In the genomic region with DNA sequence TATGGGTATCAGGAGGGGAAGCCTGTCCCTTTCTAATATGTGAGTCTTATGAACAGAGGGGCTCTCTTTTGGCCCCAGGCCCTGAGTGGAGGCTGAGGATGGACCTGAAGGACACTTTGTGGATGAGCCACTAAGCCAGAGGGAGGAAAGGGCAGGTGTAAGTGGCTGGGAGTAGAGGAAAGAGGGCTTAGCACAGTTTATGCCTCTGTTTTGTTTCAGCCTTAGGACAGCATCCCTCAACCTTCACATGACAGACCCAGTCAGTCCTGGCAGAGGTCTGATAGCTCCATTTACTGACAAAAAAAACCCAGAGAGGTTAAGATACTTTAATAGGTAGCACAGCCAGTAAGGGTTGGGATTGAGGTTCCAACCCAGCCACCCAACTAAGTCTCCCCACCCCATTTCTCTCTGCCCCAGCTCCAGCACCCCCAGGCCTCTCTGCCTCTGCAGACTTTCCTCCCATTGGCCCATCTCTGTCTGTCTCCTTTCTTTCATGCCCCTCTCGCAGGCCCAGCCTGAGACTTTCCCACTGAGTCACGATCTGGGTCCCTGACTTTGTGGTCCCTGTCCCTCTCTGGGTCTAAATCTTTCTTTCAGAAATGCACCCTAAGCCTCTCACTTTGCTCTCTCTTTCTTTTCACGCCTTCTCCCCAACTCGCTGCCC, we compare ENCODE assay signal across 24 cellular contexts. TPM values are rescaled to one million over a fixed set of nuclear protein-coding genes. Genes with fewer than 3 reads are reported as not detected.
DNase-seq lines count a peak whose midpoint lies in the region; ATAC-seq and TF ChIP-seq lines count a peak whose summit lies in the region.
"Had no signal": no experiment of that assay in that cellular context is flagged by ENCODE, and none has a peak within 500 bp of the region (broad histone marks: within the 10 kb centered on the region; RNA-seq: fewer than 3 reads in every experiment).

No MANE protein-coding gene starts in this region.

- H3K9me3 Mint-ChIP-seq in activated naive CD4-positive, alpha-beta T cell treated with anti-CD3 and anti-CD28 coated beads, Interleukin-2, amount 50 U/mL, for 24 hours, result no peaks in the 10 kb centered on the region
- no peaks in the 10 kb centered on the region for H3K9me3 Mint-ChIP-seq in activated CD8-positive, alpha-beta memory T cell treated with anti-CD3 and anti-CD28 coated beads, Interleukin-2, amount 10 ng/mL, durations not matched to agents 7 days and 5 days (ENCODE audit: low read depth)
- H3K9me3 Mint-ChIP-seq in chondrocyte (ENCODE audit: low read depth), result no peaks in the 10 kb centered on the region
- H3K9me3 Mint-ChIP-seq: nephron; stimulated activated memory B cell treated with anti-CD40 and anti-IgM and Interleukin-4, amounts not matched to agents 10 μg/mL and 1 μg/mL and 100 μg/mL, for 72 hours had no signal

- H3K27ac Mint-ChIP-seq in activated naive CD4-positive, alpha-beta T cell treated with anti-CD3 and anti-CD28 coated beads, Interleukin-2, amount 50 U/mL, for 24 hours, result peak overlapping the region; percentile 18
- peak overlapping the region; percentile 51 for H3K27ac Mint-ChIP-seq in activated CD8-positive, alpha-beta memory T cell treated with anti-CD3 and anti-CD28 coated beads, Interleukin-2, amount 10 ng/mL, durations not matched to agents 7 days and 5 days
- no peak overlapping the region for H3K27ac Mint-ChIP-seq in chondrocyte (ENCODE audit: unreplicated experiment)
- H3K27ac Mint-ChIP-seq: stimulated activated memory B cell treated with anti-CD40 and anti-IgM and Interleukin-4, amounts not matched to agents 10 μg/mL and 1 μg/mL and 100 μg/mL, for 72 hours had no signal

- no peak for DNase-seq in activated naive CD4-positive, alpha-beta T cell treated with Interleukin-2 at 50 U/mL for 16 hours
- no peak for DNase-seq in activated CD8-positive, alpha-beta memory T cell treated with anti-CD3 and anti-CD28 coated beads, Interleukin-2, amount 10 ng/mL, durations not matched to agents 7 days and 5 days
- DNase-seq in chondrocyte (ENCODE audit: low spot score) (peak; percentile 28), NCI-H2171 (lab: John Stamatoyannopoulos, UW) (no peak)
- DNase-seq in stimulated activated CD8-positive, alpha-beta memory T cell treated with anti-CD3 and anti-CD28 coated beads, Interleukin-4, amount 100 ng/mL, for 48 hours, result peak; percentile 41
- DNase-seq in NK-92 treated with Interleukin-12 subunit alpha and Interleukin-12 subunit beta, amount 100 ng/mL, for 24 hours (lab: John Stamatoyannopoulos, UW), result no peak
- DNase-seq: activated CD4-positive, CD25-positive, alpha-beta regulatory T cell; activated effector memory CD4-positive, alpha-beta T cell treated with anti-CD3 and anti-CD28 coated beads, Interleukin-2, amount 50 U/mL, for 16 hours; anterior cingulate cortex; C1 segment of cervical spinal cord; cortex of kidney; foreskin keratinocyte; GOT3; IMR-90; kidney glomerular epithelial cell; NCI-H1694; PC-9; upper lobe of right lung had no signal

- CTCF ChIA-PET in activated CD8-positive, alpha-beta memory T cell treated with anti-CD3 and anti-CD28 coated beads, Interleukin-2, amount 10 ng/mL, durations not matched to agents 7 days and 5 days (lab: Charles Lee), result interaction anchor here (1.0 to 10.6 kb wide), 4 partner anchors 10 to 35 kb away, joined by 4 to 263 read pairs (median 10); a partner anchor contains a TSS

- peaks cover 73% of the 10 kb centered on the region for H3K4me1 Mint-ChIP-seq in activated naive CD4-positive, alpha-beta T cell treated with anti-CD3 and anti-CD28 coated beads, Interleukin-2, amount 50 U/mL, for 24 hours
- peaks cover 77% of the 10 kb centered on the region for H3K4me1 Mint-ChIP-seq in activated CD8-positive, alpha-beta memory T cell treated with anti-CD3 and anti-CD28 coated beads, Interleukin-2, amount 10 ng/mL, durations not matched to agents 7 days and 5 days
- no peaks in the 10 kb centered on the region for H3K4me1 Mint-ChIP-seq in chondrocyte (ENCODE audit: low read depth)

- H3K36me3 Mint-ChIP-seq in activated naive CD4-positive, alpha-beta T cell treated with anti-CD3 and anti-CD28 coated beads, Interleukin-2, amount 50 U/mL, for 24 hours, result no peaks in the 10 kb centered on the region
- no peaks in the 10 kb centered on the region for H3K36me3 Mint-ChIP-seq in activated CD8-positive, alpha-beta memory T cell treated with anti-CD3 and anti-CD28 coated beads, Interleukin-2, amount 10 ng/mL, durations not matched to agents 7 days and 5 days
- no peaks in the 10 kb centered on the region for H3K36me3 Mint-ChIP-seq in chondrocyte (ENCODE audit: low read depth)
- H3K36me3 Mint-ChIP-seq: stimulated activated memory B cell treated with anti-CD40 and anti-IgM and Interleukin-4, amounts not matched to agents 10 μg/mL and 1 μg/mL and 100 μg/mL, for 72 hours had no signal

- no peak for TF ChIP-seq CTCF in chondrocyte (IDR thresholded peaks at IDR 0.05)

- H3K27me3 Mint-ChIP-seq in activated naive CD4-positive, alpha-beta T cell treated with anti-CD3 and anti-CD28 coated beads, Interleukin-2, amount 50 U/mL, for 24 hours, result no peaks in the 10 kb centered on the region
- no peaks in the 10 kb centered on the region for H3K27me3 Mint-ChIP-seq in activated CD8-positive, alpha-beta memory T cell treated with anti-CD3 and anti-CD28 coated beads, Interleukin-2, amount 10 ng/mL, durations not matched to agents 7 days and 5 days
- H3K27me3 Mint-ChIP-seq in chondrocyte (ENCODE audit: low read depth), result peaks cover 57% of the 10 kb centered on the region

- ATAC-seq in activated CD8-positive, alpha-beta memory T cell treated with anti-CD3 and anti-CD28 coated beads, Interleukin-2, amount 10 ng/mL, durations not matched to agents 7 days and 5 days, result no peak
- ATAC-seq: foreskin keratinocyte; heart left ventricle; pancreas; stimulated activated memory B cell treated with anti-CD40 and anti-IgM and Interleukin-4, amounts not matched to agents 10 μg/mL and 1 μg/mL and 100 μg/mL, for 72 hours; upper lobe of right lung had no signal

- no peak overlapping the region for H3K4me3 Mint-ChIP-seq in activated naive CD4-positive, alpha-beta T cell treated with anti-CD3 and anti-CD28 coated beads, Interleukin-2, amount 50 U/mL, for 24 hours
- H3K4me3 Mint-ChIP-seq in activated CD8-positive, alpha-beta memory T cell treated with anti-CD3 and anti-CD28 coated beads, Interleukin-2, amount 10 ng/mL, durations not matched to agents 7 days and 5 days, result no peak overlapping the region
- no peak overlapping the region for H3K4me3 Mint-ChIP-seq in chondrocyte (ENCODE audit: unreplicated experiment)
- H3K4me3 Mint-ChIP-seq: nephron; stimulated activated memory B cell treated with anti-CD40 and anti-IgM and Interleukin-4, amounts not matched to agents 10 μg/mL and 1 μg/mL and 100 μg/mL, for 72 hours had no signal

RNA-seq across cellular contexts. Expression of a gene that starts 4.7 kb away (rescaled TPM):
- 10 to 100 TPM; 59.0 to 68.4 TPM for total RNA-seq in activated CD8-positive, alpha-beta memory T cell treated with anti-CD3 and anti-CD28 coated beads, Interleukin-2, amount 10 ng/mL, durations not matched to agents 7 days and 5 days
- total RNA-seq in chondrocyte, result not detected in 3 replicates
- total RNA-seq: Caco-2, foreskin keratinocyte, IMR-90, PC-9 had no signal

RNA-seq across cellular contexts. Expression of a gene that starts 34.4 kb away (rescaled TPM):
- total RNA-seq in activated CD8-positive, alpha-beta memory T cell treated with anti-CD3 and anti-CD28 coated beads, Interleukin-2, amount 10 ng/mL, durations not matched to agents 7 days and 5 days, result 1 to 10 TPM; 2.6 to 3.0 TPM
- 11.3 to 13.6 TPM (median 12.6 TPM) in 3 replicates for total RNA-seq in chondrocyte

Comparison
In these comparisons a context has a peak if more than half of its experiments do, and no peak if none do; other contexts are left out.
1. DNase-seq: peak in chondrocyte (single experiment) and stimulated activated CD8-positive, alpha-beta memory T cell treated with anti-CD3 and anti-CD28 coated beads, Interleukin-4, amount 100 ng/mL, for 48 hours (single experiment); none in activated naive CD4-positive, alpha-beta T cell treated with Interleukin-2 at 50 U/mL for 16 hours (single experiment), activated CD8-positive, alpha-beta memory T cell treated with anti-CD3 and anti-CD28 coated beads, Interleukin-2, amount 10 ng/mL, durations not matched to agents 7 days and 5 days (single experiment), NCI-H2171 (single experiment) and NK-92 treated with Interleukin-12 subunit alpha and Interleukin-12 subunit beta, amount 100 ng/mL, for 24 hours (single experiment).
2. RNA of a gene that starts 4.7 kb away (total RNA-seq): 59.0 to 68.4 TPM in activated CD8-positive, alpha-beta memory T cell treated with anti-CD3 and anti-CD28 coated beads, Interleukin-2, amount 10 ng/mL, durations not matched to agents 7 days and 5 days; not detected in chondrocyte; every median in the first group is over 10 times any median in the second.